Comparison of ENCODE assay signal across 35 cellular contexts in the genomic region with DNA sequence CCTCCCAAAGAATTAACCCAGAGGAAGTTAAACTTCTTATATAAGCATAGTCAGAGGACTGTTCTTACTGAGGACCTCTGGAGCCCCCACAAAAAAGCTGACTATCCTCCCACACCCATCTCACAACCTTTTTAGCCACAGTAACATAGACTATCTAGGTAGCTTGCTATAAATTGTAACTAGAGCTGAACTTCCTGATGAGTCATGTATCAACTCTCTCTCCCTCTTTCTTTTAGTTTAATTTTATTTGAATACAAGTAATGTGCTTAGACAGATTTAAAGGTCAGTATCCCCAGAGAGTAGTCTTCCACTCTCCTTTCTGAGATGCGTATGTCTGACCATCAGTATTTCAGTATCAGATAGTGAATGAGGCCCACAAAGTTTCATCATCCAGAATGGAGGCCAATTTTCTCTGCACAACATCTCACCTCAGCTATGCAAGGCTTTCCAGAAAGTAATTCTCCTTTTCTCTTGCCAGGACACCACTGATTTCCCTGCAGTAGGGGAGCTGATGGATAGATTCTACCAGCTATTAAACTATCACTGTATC.
DNase-seq lines count a peak whose midpoint lies in the region; ATAC-seq and TF ChIP-seq lines count a peak whose summit lies in the region.
"Had no signal": no experiment of that assay in that cellular context is flagged by ENCODE, and none has a peak within 500 bp of the region (broad histone marks: within the 10 kb centered on the region; RNA-seq: fewer than 3 reads in every experiment).

No MANE protein-coding gene starts in this region.

- H3K27ac Mint-ChIP-seq in HFFc6, result 0 out of 2 replicates have a peak overlapping the region, but pooled peaks have one; percentile 5
- H3K27ac Mint-ChIP-seq in stimulated activated memory B cell treated with anti-CD40 and anti-IgM and Interleukin-4, amounts not matched to agents 10 μg/mL and 1 μg/mL and 100 μg/mL, for 72 hours, result no peak overlapping the region
- H3K27ac Mint-ChIP-seq: activated CD4-positive, alpha-beta T cell treated with anti-CD3 and anti-CD28 coated beads for 36 hours; activated naive CD4-positive, alpha-beta T cell treated with anti-CD3 and anti-CD28 coated beads, Interleukin-2, amount 50 U/mL, for 72 hours; CD4-positive, alpha-beta T cell; dendritic cell treated with granulocyte-macrophage colony-stimulating factor and Interleukin-4, amounts not matched to agents 40 ng/mL and 50 ng/mL, for 4 days; immature natural killer cell; neural progenitor cell; stimulated activated naive CD8-positive, alpha-beta T cell treated with anti-CD3 and anti-CD28 coated beads, Interleukin-15, amount 100 ng/mL, for 72 hours had no signal

- TF ChIP-seq CTCF in AG04449 (IDR thresholded peaks at IDR 0.05; ENCODE audit: insufficient read depth, low read length, missing control alignments) (no peak), HFFc6 (IDR thresholded peaks at IDR 0.05) (no peak), fibroblast of pulmonary artery (IDR thresholded peaks at IDR 0.05; ENCODE audit: low read length, missing control alignments) (no peak)

- H3K36me3 Mint-ChIP-seq in HFFc6 (ENCODE audit: low read depth), result no peaks in the 10 kb centered on the region
- no peaks in the 10 kb centered on the region for H3K36me3 Mint-ChIP-seq in stimulated activated memory B cell treated with anti-CD40 and anti-IgM and Interleukin-4, amounts not matched to agents 10 μg/mL and 1 μg/mL and 100 μg/mL, for 72 hours
- H3K36me3 Mint-ChIP-seq: activated naive CD4-positive, alpha-beta T cell treated with anti-CD3 and anti-CD28 coated beads, Interleukin-2, amount 50 U/mL, for 72 hours; immature natural killer cell; neural progenitor cell had no signal

- H3K9me3 Mint-ChIP-seq in HFFc6, result no peaks in the 10 kb centered on the region
- H3K9me3 Mint-ChIP-seq in stimulated activated memory B cell treated with anti-CD40 and anti-IgM and Interleukin-4, amounts not matched to agents 10 μg/mL and 1 μg/mL and 100 μg/mL, for 72 hours, result peaks cover 5% of the 10 kb centered on the region
- H3K9me3 Mint-ChIP-seq: CD4-positive, alpha-beta T cell; dendritic cell treated with granulocyte-macrophage colony-stimulating factor and Interleukin-4, amounts not matched to agents 40 ng/mL and 50 ng/mL, for 4 days; neural progenitor cell; stimulated activated naive CD8-positive, alpha-beta T cell treated with anti-CD3 and anti-CD28 coated beads, Interleukin-15, amount 100 ng/mL, for 72 hours had no signal

- H3K4me3 Mint-ChIP-seq in HFFc6, result no peak overlapping the region
- H3K4me3 Mint-ChIP-seq in stimulated activated memory B cell treated with anti-CD40 and anti-IgM and Interleukin-4, amounts not matched to agents 10 μg/mL and 1 μg/mL and 100 μg/mL, for 72 hours, result no peak overlapping the region
- H3K4me3 Mint-ChIP-seq: activated CD4-positive, alpha-beta T cell treated with anti-CD3 and anti-CD28 coated beads for 36 hours; CD4-positive, alpha-beta T cell; dendritic cell treated with granulocyte-macrophage colony-stimulating factor and Interleukin-4, amounts not matched to agents 40 ng/mL and 50 ng/mL, for 4 days; immature natural killer cell; neural progenitor cell; stimulated activated naive CD8-positive, alpha-beta T cell treated with anti-CD3 and anti-CD28 coated beads, Interleukin-15, amount 100 ng/mL, for 72 hours had no signal

- DNase-seq in AG04449 (ENCODE audit: low read depth, low spot score) (peak; percentile 3), HFFc6 (peak; percentile 25), astrocyte of the hippocampus (ENCODE audit: low read depth, low spot score) (peak; percentile 2), fibroblast of pulmonary artery (ENCODE audit: low read depth) (peak; percentile 25), Kasumi-1 (lab: John Stamatoyannopoulos, UW) (no peak), NCI-H510A (lab: John Stamatoyannopoulos, UW) (no peak)
- no peak for DNase-seq in activated CD4-positive, alpha-beta T cell treated with anti-CD3 and anti-CD28 coated beads for 48 hours
- DNase-seq: 8988T; activated CD4-positive, alpha-beta T cell treated with anti-CD3 and anti-CD28 coated beads for 36 hours; activated CD8-positive, alpha-beta memory T cell treated with anti-CD3 and anti-CD28 coated beads for 24 hours; activated T-cell treated with anti-CD3 and anti-CD28 coated beads for 4 hours; AML-193; anterior cingulate cortex; CD4-positive, alpha-beta T cell; central memory CD4-positive, alpha-beta T cell; immature natural killer cell; KG1; mesenchymal stem cell; NCI-H1417 treated with DMSO at 0.1 percent for 48 hours; NCI-H2029 treated with DMSO at 0.1 percent for 48 hours; right cardiac atrium; SIG-M5; spleen; stimulated activated CD4-positive, alpha-beta T cell treated with anti-CD3 and anti-CD28 coated beads, Interleukin-2, amount 100 ng/mL, for 24 hours; stimulated activated CD8-positive, alpha-beta memory T cell treated with anti-CD3 and anti-CD28 coated beads, Interleukin-4, amount 100 ng/mL, for 48 hours; stimulated activated naive CD8-positive, alpha-beta T cell treated with anti-CD3 and anti-CD28 coated beads, Interleukin-15, amount 100 ng/mL, for 72 hours; SW 1271; T-helper 9 cell; uterus had no signal

- POLR2A ChIA-PET in AG04449 (lab: Yijun Ruan, JAX), result no interaction called here

- CTCF ChIA-PET in AG04449 (lab: Yijun Ruan, JAX), result interaction anchor here (0.8 to 3.4 kb wide), 10 partner anchors 8 to 476 kb away, joined by 3 to 31 read pairs (median 5); no protein-coding TSS in a partner anchor

- peaks cover 22% of the 10 kb centered on the region for H3K4me1 Mint-ChIP-seq in HFFc6 (ENCODE audit: low read depth)
- H3K4me1 Mint-ChIP-seq in stimulated activated memory B cell treated with anti-CD40 and anti-IgM and Interleukin-4, amounts not matched to agents 10 μg/mL and 1 μg/mL and 100 μg/mL, for 72 hours, result no peaks in the 10 kb centered on the region
- H3K4me1 Mint-ChIP-seq: activated CD4-positive, alpha-beta T cell treated with anti-CD3 and anti-CD28 coated beads for 36 hours; immature natural killer cell; neural progenitor cell; stimulated activated naive CD8-positive, alpha-beta T cell treated with anti-CD3 and anti-CD28 coated beads, Interleukin-15, amount 100 ng/mL, for 72 hours had no signal

- peaks cover 5% of the 10 kb centered on the region; the same call in 1 of the 2 replicates for H3K27me3 Mint-ChIP-seq in HFFc6 (ENCODE audit: insufficient read depth)
- H3K27me3 Mint-ChIP-seq in stimulated activated memory B cell treated with anti-CD40 and anti-IgM and Interleukin-4, amounts not matched to agents 10 μg/mL and 1 μg/mL and 100 μg/mL, for 72 hours, result peaks cover 7% of the 10 kb centered on the region
- H3K27me3 Mint-ChIP-seq: dendritic cell treated with granulocyte-macrophage colony-stimulating factor and Interleukin-4, amounts not matched to agents 40 ng/mL and 50 ng/mL, for 4 days; stimulated activated naive CD8-positive, alpha-beta T cell treated with anti-CD3 and anti-CD28 coated beads, Interleukin-15, amount 100 ng/mL, for 72 hours had no signal

- no peak overlapping the region for H3K4me3 ChIP-seq in AG04449 (ENCODE audit: low read depth, low read length)
- no peak overlapping the region for H3K4me3 ChIP-seq in fibroblast of pulmonary artery (replicated peaks; ENCODE audit: low read depth, low read length)
- H3K4me3 ChIP-seq: esophagus muscularis mucosa, HAP-1, neural progenitor cell, spleen, uterus had no signal

- no peak for ATAC-seq in stimulated activated memory B cell treated with anti-CD40 and anti-IgM and Interleukin-4, amounts not matched to agents 10 μg/mL and 1 μg/mL and 100 μg/mL, for 72 hours
- ATAC-seq: activated CD4-positive, alpha-beta T cell treated with anti-CD3 and anti-CD28 coated beads for 36 hours; activated naive CD4-positive, alpha-beta T cell treated with anti-CD3 and anti-CD28 coated beads, Interleukin-2, amount 50 U/mL, for 72 hours; right cardiac atrium; stimulated activated naive CD8-positive, alpha-beta T cell treated with anti-CD3 and anti-CD28 coated beads, Interleukin-15, amount 100 ng/mL, for 72 hours had no signal

Comparison
In these comparisons a context has a peak if more than half of its experiments do, and no peak if none do; other contexts are left out.
1. DNase-seq: peak in AG04449 (single experiment), HFFc6 (single experiment), astrocyte of the hippocampus (single experiment) and fibroblast of pulmonary artery (single experiment); none in Kasumi-1 (0 of 2), NCI-H510A (single experiment) and activated CD4-positive, alpha-beta T cell treated with anti-CD3 and anti-CD28 coated beads for 48 hours (single experiment).